9 cellular contexts compared by ENCODE assay signal in genomic region chr11:95715777-95716241, GRCh38.
DNase-seq lines count a peak whose midpoint lies in the region; ATAC-seq and TF ChIP-seq lines count a peak whose summit lies in the region.
"Had no signal": no experiment of that assay in that cellular context is flagged by ENCODE, and none has a peak within 500 bp of the region (broad histone marks: within the 10 kb centered on the region; RNA-seq: fewer than 3 reads in every experiment).

No MANE protein-coding gene starts in this region.

- H3K27me3 ChIP-seq in A673 (replicated peaks; ENCODE audit: insufficient read depth, low read depth, low read length, poor library complexity): no peaks in the 10 kb centered on the region

- DNase-seq in A673 (ENCODE audit: low spot score) (peak; percentile 12), middle frontal gyrus (ENCODE audit: extremely low spot score, low spot score) (peak; percentile 29), cerebellum (ENCODE audit: low spot score) (no peak), NCI-H510A (lab: John Stamatoyannopoulos, UW) (no peak), NCI-H146 treated with DMSO at 0.1 percent for 48 hours (lab: John Stamatoyannopoulos, UW; ENCODE audit: unreplicated experiment) (no peak)

- peak overlapping the region; percentile 42 for H3K4me3 Mint-ChIP-seq in activated T-helper 17 cell treated with anti-CD3 and anti-CD28 coated beads, Interleukin-2, amount 50 U/mL, for 72 hours

- H3K9me3 Mint-ChIP-seq in activated T-helper 17 cell treated with anti-CD3 and anti-CD28 coated beads, Interleukin-2, amount 50 U/mL, for 72 hours: no peaks in the 10 kb centered on the region

- no peak overlapping the region for H3K4me3 ChIP-seq in A673 (ENCODE audit: low read depth, low read length, poor library complexity, severe bottlenecking)

- no peak for TF ChIP-seq CTCF in A673 (conservative IDR thresholded peaks at IDR 0.05; ENCODE audit: low read depth, low read length)

- no peaks in the 10 kb centered on the region for H3K36me3 ChIP-seq in A673 (ENCODE audit: insufficient read depth, low read length, poor library complexity, severe bottlenecking)

- H3K27me3 Mint-ChIP-seq in activated T-helper 17 cell treated with anti-CD3 and anti-CD28 coated beads, Interleukin-2, amount 50 U/mL, for 72 hours: no peaks in the 10 kb centered on the region

- ATAC-seq in GM19452 (IDR thresholded peaks at IDR 0.05; ENCODE audit: unreplicated experiment) (peak; percentile 79), HG03439 (IDR thresholded peaks at IDR 0.05; ENCODE audit: unreplicated experiment) (peak; percentile 86)
- peak; percentile 90 for ATAC-seq in activated T-helper 17 cell treated with anti-CD3 and anti-CD28 coated beads, Interleukin-2, amount 50 U/mL, for 72 hours (replicated peaks)

- H3K4me1 ChIP-seq in A673 (ENCODE audit: insufficient read depth, low read length, poor library complexity, severe bottlenecking): no peaks in the 10 kb centered on the region

- BruUV-seq in A673 (replicated peaks; lab: Mats Ljungman, UMichigan): no TSS peak

- peak overlapping the region; percentile 57 for H3K27ac Mint-ChIP-seq in activated T-helper 17 cell treated with anti-CD3 and anti-CD28 coated beads, Interleukin-2, amount 50 U/mL, for 72 hours

- intact Hi-C loops in A673 (cut with micrococcal nuclease; ENCODE audit: unreplicated experiment): no loop called here

- no peak overlapping the region for H3K27ac ChIP-seq in A673 (ENCODE audit: low read depth, low read length, poor library complexity, severe bottlenecking)
- H3K27ac ChIP-seq: C4-2B had no signal

- H3K9me3 ChIP-seq in A673 (ENCODE audit: low read depth, low read length, poor library complexity, severe bottlenecking): no peaks in the 10 kb centered on the region

- POLR2A ChIA-PET in A673 (lab: Charles Lee; ENCODE audit: low non-redundant PET): no interaction called here

- H3K4me1 Mint-ChIP-seq in activated T-helper 17 cell treated with anti-CD3 and anti-CD28 coated beads, Interleukin-2, amount 50 U/mL, for 72 hours: peaks cover 28% of the 10 kb centered on the region

- no peaks in the 10 kb centered on the region for H3K36me3 Mint-ChIP-seq in activated T-helper 17 cell treated with anti-CD3 and anti-CD28 coated beads, Interleukin-2, amount 50 U/mL, for 72 hours (ENCODE audit: low read depth)

- CTCF ChIA-PET in A673 (lab: Charles Lee): no interaction called here

Comparison
In these comparisons a context has a peak if more than half of its experiments do, and no peak if none do; other contexts are left out.
1. DNase-seq: peak in A673 (single experiment) and middle frontal gyrus (single experiment); none in cerebellum (single experiment), NCI-H510A (single experiment) and NCI-H146 treated with DMSO at 0.1 percent for 48 hours (single experiment).
2. Peak in every context shown above with its lines, with median percentiles within 50 percentile points of each other: ATAC-seq.